ENCODE assay signal across 8 cellular contexts in the genomic region with DNA sequence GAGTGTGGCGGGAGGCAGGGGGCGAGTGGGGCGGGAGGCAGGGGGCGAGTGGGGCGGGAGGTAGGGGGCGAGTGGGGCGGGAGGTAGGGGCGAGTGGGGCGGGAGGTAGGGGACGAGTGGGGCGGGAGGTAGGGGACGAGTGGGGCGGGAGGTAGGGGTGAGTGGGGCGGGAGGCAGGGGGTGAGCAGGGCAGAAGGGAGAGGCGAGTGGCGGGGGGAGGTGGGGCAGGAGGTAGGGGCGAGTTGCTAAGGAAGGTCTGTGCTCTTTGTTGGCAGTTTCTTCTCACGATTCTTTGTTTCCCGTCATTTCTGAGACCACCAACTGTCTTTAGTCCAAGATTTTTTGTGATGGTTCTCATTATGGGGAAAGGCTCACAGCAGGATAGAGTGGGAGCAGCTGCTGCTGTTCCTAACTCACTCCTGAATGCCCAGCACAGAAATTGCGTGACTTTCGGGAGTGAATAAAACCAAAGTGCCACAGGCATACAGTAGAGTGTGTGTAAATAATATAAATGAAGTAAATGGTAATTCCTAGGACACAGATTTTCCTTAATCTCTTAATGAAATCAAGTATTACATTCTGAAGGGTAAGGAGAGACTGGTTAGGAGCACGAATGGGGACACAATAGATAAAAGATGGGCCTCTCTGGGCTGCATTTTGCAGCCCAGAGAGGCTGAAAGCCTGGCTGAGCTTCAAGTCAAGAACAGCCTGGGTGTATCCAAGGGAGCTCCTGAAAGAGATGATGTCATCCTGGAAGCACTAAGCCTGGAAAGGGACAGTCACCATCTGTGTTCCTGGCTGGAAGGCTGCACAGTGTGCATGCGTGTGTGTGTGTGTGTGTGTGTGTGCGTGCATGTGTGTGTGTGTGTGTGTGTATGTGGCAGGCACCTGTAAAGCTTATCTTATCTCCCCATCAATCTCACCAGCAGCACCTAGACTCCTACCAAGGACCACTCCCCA. TPM values are rescaled to one million over a fixed set of nuclear protein-coding genes. Genes with fewer than 3 reads are reported as not detected.
DNase-seq lines count a peak whose midpoint lies in the region; ATAC-seq and TF ChIP-seq lines count a peak whose summit lies in the region.

No MANE protein-coding gene starts in this region.

- BruUV-seq in PC-3 (replicated peaks; lab: Mats Ljungman, UMichigan) = no TSS peak

- H3K36me3 ChIP-seq in GM23248 (ENCODE audit: low read depth) (peaks cover 31% of the 10 kb centered on the region), PC-3 (ENCODE audit: low read depth, low read length) (peaks cover 3% of the 10 kb centered on the region; the same call in 1 of the 2 replicates), rectal smooth muscle tissue (ENCODE audit: control insufficient read depth, insufficient read depth, low read length) (peaks cover 24% of the 10 kb centered on the region), Karpas-422 (ENCODE audit: insufficient read depth, low read length) (no peaks in the 10 kb centered on the region)

- H3K27ac ChIP-seq in GM23248 (no peak overlapping the region), PC-3 (ENCODE audit: low read length) (no peak overlapping the region), foreskin keratinocyte (no peak overlapping the region), rectal smooth muscle tissue (ENCODE audit: low read depth, low read length) (peak overlapping the region; percentile 55), Karpas-422 (ENCODE audit: low read length) (no peak overlapping the region)

- no peaks in the 10 kb centered on the region for H3K9me2 ChIP-seq in GM23248 (ENCODE audit: insufficient read depth)
- no peaks in the 10 kb centered on the region for H3K9me2 ChIP-seq in PC-3 (replicated peaks; ENCODE audit: low read length)
- no peaks in the 10 kb centered on the region for H3K9me2 ChIP-seq in Karpas-422 (replicated peaks; ENCODE audit: insufficient read depth, low read length)

- peak; percentile 85 for ATAC-seq in PC-3
- ATAC-seq in foreskin keratinocyte = peak; percentile 72

- intact Hi-C loops in PC-3 (cut with micrococcal nuclease) = no loop called here

- H3K4me1 ChIP-seq in GM23248 (ENCODE audit: insufficient read depth) = no peaks in the 10 kb centered on the region
- peaks cover 8% of the 10 kb centered on the region for H3K4me1 ChIP-seq in PC-3 (ENCODE audit: insufficient read depth, low read length)
- H3K4me1 ChIP-seq in foreskin keratinocyte = no peaks in the 10 kb centered on the region
- H3K4me1 ChIP-seq in rectal smooth muscle tissue (ENCODE audit: control insufficient read depth, insufficient read depth, low read length) = peaks cover 7% of the 10 kb centered on the region
- H3K4me1 ChIP-seq in Karpas-422 (ENCODE audit: low read length) = no peaks in the 10 kb centered on the region

- TF ChIP-seq CTCF in PC-3 (conservative IDR thresholded peaks at IDR 0.05; ENCODE audit: low read depth, low read length) = no peak
- no peak for TF ChIP-seq CTCF in foreskin keratinocyte (conservative IDR thresholded peaks at IDR 0.05)

- POLR2A ChIA-PET in PC-3 (lab: Charles Lee; ENCODE audit: unreplicated experiment) = no interaction called here

- H3K4me3 ChIP-seq in GM23248 (no peak overlapping the region), PC-3 (ENCODE audit: low read length) (no peak overlapping the region), rectal smooth muscle tissue (ENCODE audit: low read length) (no peak overlapping the region), Karpas-422 (ENCODE audit: low read length) (no peak overlapping the region)

- H3K9me3 ChIP-seq in GM23248 (ENCODE audit: low read depth) (no peaks in the 10 kb centered on the region), PC-3 (ENCODE audit: low read length) (no peaks in the 10 kb centered on the region), Karpas-422 (ENCODE audit: low read length) (no peaks in the 10 kb centered on the region)

- H4K20me1 ChIP-seq in GM23248 (ENCODE audit: insufficient read depth) = no peaks in the 10 kb centered on the region
- no peaks in the 10 kb centered on the region for H4K20me1 ChIP-seq in PC-3 (ENCODE audit: low read length)
- H4K20me1 ChIP-seq in Karpas-422 (ENCODE audit: insufficient read depth, low read depth, low read length) = no peaks in the 10 kb centered on the region

- H2AFZ ChIP-seq in GM23248 (no peak overlapping the region), PC-3 (ENCODE audit: low read length) (no peak overlapping the region), Karpas-422 (ENCODE audit: low read length) (no peak overlapping the region)

- DNase-seq in GM23248 (peak; percentile 78), PC-3 (peak; percentile 33), foreskin keratinocyte (peak; percentile 20 to 24), Karpas-422 (no peak), NCI-H1930 (lab: John Stamatoyannopoulos, UW) (no peak), NK-92 (lab: John Stamatoyannopoulos, UW; ENCODE audit: unreplicated experiment) (no peak)
- no peak for DNase-seq in activated T-cell treated with anti-CD3 and anti-CD28 coated beads, Interleukin-2, amount 50 U/mL, for 1 hour

- 58 to 82% methylated on average over 7 to 24 of the region's 24 CpGs for WGBS in GM23248 (ENCODE audit: low coverage in 1 of 2, low lambda C conversion rate in 2 of 2, missing lambda C conversion rate in 2 of 2), 2 experiments

- H3K27me3 ChIP-seq in GM23248 (replicated peaks; ENCODE audit: insufficient read depth) (no peaks in the 10 kb centered on the region), PC-3 (ENCODE audit: low read length) (no peaks in the 10 kb centered on the region), foreskin keratinocyte (no peaks in the 10 kb centered on the region), rectal smooth muscle tissue (ENCODE audit: control insufficient read depth, insufficient read depth, low read length) (no peaks in the 10 kb centered on the region), Karpas-422 (ENCODE audit: low read length) (no peaks in the 10 kb centered on the region)

- no peak overlapping the region for H3K4me2 ChIP-seq in GM23248 (ENCODE audit: unreplicated experiment)
- no peak overlapping the region for H3K4me2 ChIP-seq in PC-3 (ENCODE audit: low read length)
- H3K4me2 ChIP-seq in Karpas-422 (ENCODE audit: low read depth, low read length, poor library complexity, severe bottlenecking) = no peak overlapping the region

- in situ Hi-C loops in GM23248 (cut with MboI) = no loop called here

- H3K79me2 ChIP-seq in GM23248 (ENCODE audit: insufficient read depth) (no peaks in the 10 kb centered on the region), PC-3 (ENCODE audit: low read length) (no peaks in the 10 kb centered on the region), Karpas-422 (ENCODE audit: low read length) (no peaks in the 10 kb centered on the region)

- CTCF ChIA-PET in PC-3 (lab: Charles Lee) = interaction anchor here (1.0 kb wide), 1 partner anchor 27 kb away, joined by 4 read pairs; no protein-coding TSS in a partner anchor

- H3F3A ChIP-seq in GM23248 (ENCODE audit: insufficient read depth) (0 out of 2 replicates have a peak, but pooled peaks cover 6% of the 10 kb centered on the region), PC-3 (ENCODE audit: low read length, unreplicated experiment) (no peaks in the 10 kb centered on the region)

- H3K9ac ChIP-seq in GM23248 (no peak overlapping the region), PC-3 (ENCODE audit: low read length) (no peak overlapping the region), rectal smooth muscle tissue (ENCODE audit: low read length) (no peak overlapping the region), Karpas-422 (ENCODE audit: low read length) (no peak overlapping the region)

RNA-seq across cellular contexts. Expression of gene COG7, which starts 44.5 kb away (rescaled TPM):
- 15.6 and 16.3 TPM in 2 replicates for total RNA-seq in GM23248 (2014; rRNA removed; shearing (Covaris generic))
- 13.5 and 14.6 TPM in 2 replicates for polyA plus RNA-seq in GM23248 (2016; fragmentation: Nextera tagmentation; extraction: Ambion mirVana)
- total RNA-seq in PC-3 (2014; rRNA removed) = 8.6 and 13.5 TPM in 2 replicates
- 15.9 and 17.0 TPM in 2 replicates for total RNA-seq in foreskin keratinocyte
- 13.2 and 13.5 TPM in 2 replicates for polyA plus RNA-seq in foreskin keratinocyte
- 18.6 and 21.3 TPM in 2 replicates for total RNA-seq in Karpas-422 (2014; rRNA removed; shearing (Covaris generic); ENCODE audit: low replicate concordance)

Comparison
In these comparisons a context has a peak if more than half of its experiments do, and no peak if none do; other contexts are left out.
1. DNase-seq: peak in GM23248 (single experiment), PC-3 (single experiment) and foreskin keratinocyte (2 of 2); none in activated T-cell treated with anti-CD3 and anti-CD28 coated beads, Interleukin-2, amount 50 U/mL, for 1 hour (single experiment), Karpas-422 (single experiment), NCI-H1930 (0 of 2) and NK-92 (single experiment).